In genomic region chr16:75305364-75306101, GRCh38 we compare ENCODE assay signal across 9 cellular contexts. TPM values are rescaled to one million over a fixed set of nuclear protein-coding genes. Genes with fewer than 3 reads are reported as not detected.
DNase-seq lines count a peak whose midpoint lies in the region; ATAC-seq and TF ChIP-seq lines count a peak whose summit lies in the region.
"Had no signal": no experiment of that assay in that cellular context is flagged by ENCODE, and none has a peak within 500 bp of the region (broad histone marks: within the 10 kb centered on the region; RNA-seq: fewer than 3 reads in every experiment).

No MANE protein-coding gene starts in this region.

- no peaks in the 10 kb centered on the region for H3K9me3 ChIP-seq in psoas muscle

- H3K9me3 Mint-ChIP-seq in activated T-cell treated with anti-CD3 and anti-CD28 coated beads, Interleukin-2, amount 50 U/mL, for 4 hours: no peaks in the 10 kb centered on the region
- H3K9me3 Mint-ChIP-seq: CD8-positive, alpha-beta memory T cell had no signal

- WGBS in psoas muscle, 3 donors: 22 to 40% (median 31%) methylated on average over 8 of the region's 8 CpGs

- peaks cover 25% of the 10 kb centered on the region for H3K4me1 ChIP-seq in psoas muscle

- no peaks in the 10 kb centered on the region for H3K27me3 ChIP-seq in psoas muscle (ENCODE audit: insufficient read depth in 3 of 3, low read length in 2 of 3)

- H3K27me3 Mint-ChIP-seq in activated T-cell treated with anti-CD3 and anti-CD28 coated beads, Interleukin-2, amount 50 U/mL, for 4 hours (ENCODE audit: low read depth): no peaks in the 10 kb centered on the region
- H3K27me3 Mint-ChIP-seq: CD8-positive, alpha-beta memory T cell had no signal

- peaks cover 5 to 24% of the 10 kb centered on the region in 2 donors for H3K36me3 ChIP-seq in psoas muscle (ENCODE audit: insufficient read depth in 1 of 2, low read depth in 1 of 2)

- peaks cover 24% of the 10 kb centered on the region for H3K4me1 Mint-ChIP-seq in activated T-cell treated with anti-CD3 and anti-CD28 coated beads, Interleukin-2, amount 50 U/mL, for 4 hours (ENCODE audit: low read depth)

- ATAC-seq in HG02938 (IDR thresholded peaks at IDR 0.05; ENCODE audit: unreplicated experiment): peak; percentile 91
- ATAC-seq in activated T-cell treated with anti-CD3 and anti-CD28 coated beads, Interleukin-2, amount 50 U/mL, for 4 hours: peak; percentile 96 to 97
- peak; percentile 94 to 98 (median 97) for ATAC-seq in psoas muscle

- TF ChIP-seq CTCF in foreskin fibroblast (IDR thresholded peaks at IDR 0.05; ENCODE audit: low read depth, low read length): no peak
- no peak for TF ChIP-seq CTCF in psoas muscle (IDR thresholded peaks at IDR 0.05)

- H3K36me3 Mint-ChIP-seq in activated T-cell treated with anti-CD3 and anti-CD28 coated beads, Interleukin-2, amount 50 U/mL, for 4 hours (ENCODE audit: insufficient read depth): peaks cover 32% of the 10 kb centered on the region

- peak; percentile 14 for DNase-seq in NCI-H1092 (lab: John Stamatoyannopoulos, UW)
- no peak for DNase-seq in NCI-H1092 treated with DMSO at 0.1 percent for 48 hours (lab: John Stamatoyannopoulos, UW)
- DNase-seq in NCI-H2171 (lab: John Stamatoyannopoulos, UW): peak; percentile 39
- peak; percentile 30 for DNase-seq in activated T-cell treated with anti-CD3 and anti-CD28 coated beads, Interleukin-2, amount 50 U/mL, for 4 hours
- DNase-seq in foreskin fibroblast: peak; percentile 100
- DNase-seq in psoas muscle: peak; percentile 87 to 89
- no peak for DNase-seq in hippocampal formation (lab: John Stamatoyannopoulos, UW)

- no peak overlapping the region for H3K4me3 Mint-ChIP-seq in activated T-cell treated with anti-CD3 and anti-CD28 coated beads, Interleukin-2, amount 50 U/mL, for 4 hours
- H3K4me3 Mint-ChIP-seq: CD8-positive, alpha-beta memory T cell had no signal

- H3K27ac ChIP-seq in psoas muscle: peak overlapping the region; percentile 93

- H3K4me3 ChIP-seq in foreskin fibroblast (ENCODE audit: low read depth in 1 of 2, low read length in 2 of 2) (no peak overlapping the region), psoas muscle (peak overlapping the region; percentile 29)

- intact Hi-C loops in psoas muscle (cut with DNase I): loop anchor here (5.0 kb wide), 2 partner anchors 37 to 68 kb away; no protein-coding TSS in a partner anchor

RNA-seq across cellular contexts. Expression of gene BCAR1, which starts 54.1 kb away (rescaled TPM):
- total RNA-seq in activated T-cell treated with anti-CD3 and anti-CD28 coated beads, Interleukin-2, amount 50 U/mL, for 4 hours: 1 to 10 TPM; 1.5 to 4.3 (median 2.9) TPM
- total RNA-seq in psoas muscle: 100 to 1,000 TPM in 2 of 4 donors, 10 to 100 TPM in 2; 61.8 to 108 (median 90.1) TPM
- 10 to 100 TPM; 66.3 to 90.7 (median 78.7) TPM for polyA plus RNA-seq in psoas muscle
- polyA plus RNA-seq: CD8-positive, alpha-beta memory T cell had no signal

Comparison
In these comparisons a context has a peak if more than half of its experiments do, and no peak if none do; other contexts are left out.
1. DNase-seq: peak in NCI-H1092 (single experiment), NCI-H2171 (single experiment), activated T-cell treated with anti-CD3 and anti-CD28 coated beads, Interleukin-2, amount 50 U/mL, for 4 hours (single experiment), foreskin fibroblast (2 of 2) and psoas muscle (2 of 2); none in NCI-H1092 treated with DMSO at 0.1 percent for 48 hours (single experiment) and hippocampal formation (0 of 2).
2. RNA of gene BCAR1, which starts 54.1 kb away (total RNA-seq): 61.8 to 108 TPM in psoas muscle; 1.5 to 4.3 TPM in activated T-cell treated with anti-CD3 and anti-CD28 coated beads, Interleukin-2, amount 50 U/mL, for 4 hours; every median in the first group is over 10 times any median in the second.
3. Peak in every context shown above with its lines, with median percentiles within 50 percentile points of each other: ATAC-seq.